In genomic region chr2:177332041-177332991, GRCh38 we compare ENCODE assay signal across 8 cellular contexts.
DNase-seq lines count a peak whose midpoint lies in the region; ATAC-seq and TF ChIP-seq lines count a peak whose summit lies in the region.

No MANE protein-coding gene starts in this region.

- H3K27me3 Mint-ChIP-seq in naive thymus-derived CD4-positive, alpha-beta T cell, result no peaks in the 10 kb centered on the region

- CTCF ChIA-PET in naive thymus-derived CD4-positive, alpha-beta T cell (lab: Charles Lee), result interaction anchor here (0.7 to 6.7 kb wide), 16 partner anchors 23 to 434 kb away, joined by 3 to 126 read pairs (median 5); partner anchors contain the start of gene NFE2L2

- TF ChIP-seq CTCF in fibroblast of mammary gland (conservative IDR thresholded peaks at IDR 0.05; ENCODE audit: control insufficient read depth, insufficient read depth, low read depth, low read length), result peak; percentile 77
- peak; percentile 66 to 77 (median 74) for TF ChIP-seq CTCF in uterus (IDR thresholded peaks at IDR 0.05)

- peaks cover 4 to 33% (median 15%) of the 10 kb centered on the region in 7 donors for H3K4me1 Mint-ChIP-seq in naive thymus-derived CD4-positive, alpha-beta T cell

- no peak for TF ChIP-seq POLR2A in uterus (IDR thresholded peaks at IDR 0.05)

- no peak overlapping the region for H3K4me3 ChIP-seq in fibroblast of mammary gland (ENCODE audit: control insufficient read depth, low read depth, low read length)
- no peak overlapping the region for H3K4me3 ChIP-seq in naive thymus-derived CD4-positive, alpha-beta T cell (ENCODE audit: low read length)
- no peak overlapping the region for H3K4me3 ChIP-seq in uterus

- POLR2A ChIA-PET in naive thymus-derived CD4-positive, alpha-beta T cell (lab: Charles Lee), result interaction anchor here (0.5 to 7.1 kb wide), 9 partner anchors 22 to 168 kb away, joined by 3 to 85 read pairs (median 7); partner anchors contain the start of gene NFE2L2

- no peaks in the 10 kb centered on the region for H3K27me3 ChIP-seq in naive thymus-derived CD4-positive, alpha-beta T cell (ENCODE audit: control insufficient read depth in 2 of 2, insufficient read depth in 2 of 2, low read length in 2 of 2)
- no peaks in the 10 kb centered on the region for H3K27me3 ChIP-seq in uterus

- intact Hi-C loops in naive thymus-derived CD4-positive, alpha-beta T cell (cut with micrococcal nuclease), result loop anchor here (1.0 to 10.0 kb wide), 9 partner anchors 22 to 1208 kb away; partner anchors contain the start of genes HNRNPA3 (in 1 of the 2), HOXD8 (in 1 of the 2) and HOXD9 (in 1 of the 2)
- intact Hi-C loops in uterus (cut with DNase I; ENCODE audit: low total_unique reads), result loop anchor here (5.0 kb wide), 1 partner anchor 160 kb away; no protein-coding TSS in a partner anchor

- peaks cover 0 to 18% of the 10 kb centered on the region in 2 donors for H3K4me1 ChIP-seq in naive thymus-derived CD4-positive, alpha-beta T cell (ENCODE audit: control insufficient read depth in 2 of 2, insufficient read depth in 2 of 2, low read length in 2 of 2)
- H3K4me1 ChIP-seq in uterus, result no peaks in the 10 kb centered on the region

- H3K9me3 ChIP-seq in naive thymus-derived CD4-positive, alpha-beta T cell (ENCODE audit: control insufficient read depth in 2 of 3, low read length in 3 of 3), result no peaks in the 10 kb centered on the region
- no peaks in the 10 kb centered on the region for H3K9me3 ChIP-seq in uterus

- ATAC-seq in GM19043 (IDR thresholded peaks at IDR 0.05; ENCODE audit: low read depth, unreplicated experiment) (peak; percentile 84), HG03354 (IDR thresholded peaks at IDR 0.05; ENCODE audit: poor library complexity, severe bottlenecking, unreplicated experiment) (peak; percentile 88)
- ATAC-seq in naive thymus-derived CD4-positive, alpha-beta T cell, result peak; percentile 91

- H3K27ac Mint-ChIP-seq in naive thymus-derived CD4-positive, alpha-beta T cell, result peak overlapping the region in 8 of 9 donors; percentile 3 to 88 (median 56)

- peaks cover 0 to 6% (median 0%) of the 10 kb centered on the region in 11 donors for H3K9me3 Mint-ChIP-seq in naive thymus-derived CD4-positive, alpha-beta T cell

- DNase-seq in COLO829 (ENCODE audit: low spot score) (peak; percentile 60), NCI-H460 (ENCODE audit: extremely low read depth, low read depth) (peak; percentile 73), fibroblast of mammary gland (ENCODE audit: low read depth) (peak; percentile 81), uterus (peak; percentile 47 to 68)
- peak; percentile 5 to 12 for DNase-seq in activated CD4-positive, alpha-beta T cell treated with anti-CD3 and anti-CD28 coated beads, Interleukin-2, amount 50 U/mL, for 4 hours
- peak in 7 of 9 donors; percentile 37 to 76 (median 72) for DNase-seq in naive thymus-derived CD4-positive, alpha-beta T cell

- H3K4me3 Mint-ChIP-seq in naive thymus-derived CD4-positive, alpha-beta T cell, result peak overlapping the region in 7 of 10 donors; percentile 3 to 73 (median 38)

- peaks cover 0 to 8% (median 3%) of the 10 kb centered on the region in 5 donors for H3K36me3 Mint-ChIP-seq in naive thymus-derived CD4-positive, alpha-beta T cell

- no peaks in the 10 kb centered on the region for H3K36me3 ChIP-seq in naive thymus-derived CD4-positive, alpha-beta T cell (ENCODE audit: control insufficient read depth in 2 of 3, insufficient read depth in 3 of 3, low read length in 3 of 3)
- no peaks in the 10 kb centered on the region for H3K36me3 ChIP-seq in uterus

- H3K27ac ChIP-seq in naive thymus-derived CD4-positive, alpha-beta T cell (ENCODE audit: low read depth, low read length), result no peak overlapping the region
- H3K27ac ChIP-seq in uterus, result peak overlapping the region; percentile 56 to 65

Comparison
In these comparisons a context has a peak if more than half of its experiments do, and no peak if none do; other contexts are left out.
1. DNase-seq: peak in every context shown above with its lines; median percentile 81 in fibroblast of mammary gland; 73 in NCI-H460; 72 in naive thymus-derived CD4-positive, alpha-beta T cell; 60 in COLO829; 58 in uterus; 8 in activated CD4-positive, alpha-beta T cell treated with anti-CD3 and anti-CD28 coated beads, Interleukin-2, amount 50 U/mL, for 4 hours.